ENCODE assay signal across 16 cellular contexts in the genomic region with DNA sequence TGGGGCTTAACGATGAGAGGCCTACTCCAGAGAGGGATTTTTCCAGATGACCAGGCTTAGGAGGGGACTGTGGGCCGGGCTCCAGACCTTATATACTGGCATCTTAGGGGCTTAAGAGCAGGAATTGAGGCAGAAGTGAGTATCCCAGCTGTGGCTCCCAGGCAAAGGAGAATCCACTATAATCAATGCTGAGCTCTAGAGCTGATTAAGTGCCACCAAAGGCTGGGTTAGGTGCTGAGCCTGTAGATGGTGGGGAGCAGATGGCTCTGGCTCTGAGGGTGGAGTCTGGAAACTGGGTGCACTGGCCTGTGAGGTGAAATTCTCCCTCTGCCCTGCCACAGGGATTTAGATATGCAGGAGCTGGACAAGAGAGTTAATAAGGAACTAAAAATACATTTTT. TPM values are rescaled to one million over a fixed set of nuclear protein-coding genes. Genes with fewer than 3 reads are reported as not detected.
A peak's percentile ranks its signal among the peaks of the same experiment; 100 is the strongest.
DNase-seq lines count a peak whose midpoint lies in the region; ATAC-seq, FAIRE-seq and TF ChIP-seq lines count a peak whose summit lies in the region.
"Had no signal": no experiment of that assay in that cellular context is flagged by ENCODE, and none has a peak within 500 bp of the region (broad histone marks: within the 10 kb centered on the region; RNA-seq: fewer than 3 reads in every experiment).

No MANE protein-coding gene starts in this region.

- no TSS peak for BruUV-seq in Panc1 (replicated peaks; lab: Mats Ljungman, UMichigan)

- peak overlapping the region; percentile 5; the same call in 1 of the 2 replicates for H2BK12ac ChIP-seq in H1 (ENCODE audit: low read depth, low read length)

- H3K4me1 ChIP-seq in Panc1 (ENCODE audit: control insufficient read depth, insufficient read depth, low read length): peaks cover 51% of the 10 kb centered on the region
- H3K4me1 ChIP-seq in H1 (replicated peaks in 1 of 4; ENCODE audit: control insufficient read depth in 3 of 4, insufficient read depth in 4 of 4, low read length in 3 of 4): peaks cover 0 to 10% (median 8%) of the 10 kb centered on the region in 4 experiments; a peak in 5 of 7 replicates
- H3K4me1 ChIP-seq in gastrocnemius medialis: peaks cover 40 to 52% of the 10 kb centered on the region in 2 donors
- peaks cover 9 to 12% of the 10 kb centered on the region in 2 donors for H3K4me1 ChIP-seq in aorta (ENCODE audit: control insufficient read depth in 1 of 2, insufficient read depth in 2 of 2, low read length in 2 of 2)

- no peak overlapping the region for H2BK20ac ChIP-seq in H1 (ENCODE audit: low read length)

- H3K4ac ChIP-seq in H1 (replicated peaks; ENCODE audit: insufficient read length, low read depth, low read length): no peak overlapping the region

- H3K4me3 ChIP-seq in Panc1 (ENCODE audit: low read depth in 2 of 2, low read length in 2 of 2) (no peak overlapping the region), H1 (ENCODE audit: extremely low read depth in 1 of 4, insufficient read depth in 2 of 4, low read depth in 3 of 4, low read length in 4 of 4) (no peak overlapping the region), gastrocnemius medialis (no peak overlapping the region), aorta (ENCODE audit: low read length in 2 of 2) (no peak overlapping the region)
- H3K4me3 ChIP-seq: GM23338, neural progenitor cell had no signal

- H3K23ac ChIP-seq in H1 (ENCODE audit: insufficient read length): no peak overlapping the region

- no peak overlapping the region for H2AK5ac ChIP-seq in H1 (ENCODE audit: low read depth, low read length)

- peak; percentile 52 for DNase-seq in activated CD4-positive, alpha-beta T cell treated with anti-CD3 and anti-CD28 coated beads, Interleukin-2, amount 10 ng/mL, durations not matched to agents 24 days and 14 days
- DNase-seq in activated CD4-positive, alpha-beta T cell treated with anti-CD3 and anti-CD28 coated beads for 4 hours: no peak
- DNase-seq in Panc1 (ENCODE audit: low read depth, low spot score) (no peak), H1 (ENCODE audit: low read depth in 1 of 2, low spot score in 2 of 2) (no peak), gastrocnemius medialis (no peak), HK-2 (ENCODE audit: unreplicated experiment) (no peak), aorta (no peak)
- DNase-seq: activated CD4-positive, alpha-beta T cell treated with anti-CD3 and anti-CD28 coated beads for 48 hours; islet precursor cell; NCI-H1436; stimulated activated CD4-positive, alpha-beta T cell treated with anti-CD3 and anti-CD28 coated beads, Interleukin-4, amount 100 ng/mL, for 4 hours had no signal

- H3K27ac Mint-ChIP-seq in activated CD4-positive, alpha-beta T cell treated with anti-CD3 and anti-CD28 coated beads, Interleukin-2, amount 10 ng/mL, durations not matched to agents 24 days and 14 days: peak overlapping the region; percentile 66
- H3K27ac Mint-ChIP-seq: GM23338, neural progenitor cell had no signal

- H4K91ac ChIP-seq in H1 (replicated peaks; ENCODE audit: insufficient read length, low read length): no peak overlapping the region

- in situ Hi-C loops in Panc1 (cut with HindIII; ENCODE audit: low pct_unique_long_range_greater_than_20kb, low sequenced_read_pairs) (no loop called here), gastrocnemius medialis (cut with MboI; ENCODE audit: low sequenced_read_pairs in 4 of 4) (no loop called here)

- TF ChIP-seq POLR2A in H1 (IDR thresholded peaks at IDR 0.05; ENCODE audit: control extremely low read depth in 1 of 2, low read depth in 2 of 2, low read length in 2 of 2): no peak
- TF ChIP-seq POLR2A in gastrocnemius medialis (IDR thresholded peaks at IDR 0.05): no peak

- no peak overlapping the region for H2BK120ac ChIP-seq in H1 (replicated peaks; ENCODE audit: low read depth, low read length)

- WGBS in H1 (ENCODE audit: extremely low coverage in 1 of 2, insufficient coverage in 1 of 2, insufficient read length in 1 of 2, insufficient replicate concordance in 2 of 2, low coverage in 1 of 2, low lambda C conversion rate in 2 of 2, missing lambda C conversion rate in 1 of 2), 2 experiments: 95% methylated on average over 2 of the region's 2 CpGs; no CpG with 5 or more reads in 1 of the 2 experiments
- 94% methylated on average over 2 of the region's 2 CpGs for WGBS in aorta, 2 donors

- no peak overlapping the region for H2BK5ac ChIP-seq in H1 (ENCODE audit: low read depth, low read length)

- 0 out of 2 replicates have a peak overlapping the region, but pooled peaks have one; percentile 62 for H4K8ac ChIP-seq in H1 (ENCODE audit: extremely low read depth, insufficient read depth, low read length)

- no peaks in the 10 kb centered on the region for H3K27me3 Mint-ChIP-seq in activated CD4-positive, alpha-beta T cell treated with anti-CD3 and anti-CD28 coated beads, Interleukin-2, amount 10 ng/mL, durations not matched to agents 24 days and 14 days

- H3K56ac ChIP-seq in H1 (replicated peaks; ENCODE audit: insufficient read length, low read depth, low read length): no peak overlapping the region

- no peaks in the 10 kb centered on the region for H3K9me3 Mint-ChIP-seq in activated CD4-positive, alpha-beta T cell treated with anti-CD3 and anti-CD28 coated beads, Interleukin-2, amount 10 ng/mL, durations not matched to agents 24 days and 14 days
- H3K9me3 Mint-ChIP-seq: GM23338, neural progenitor cell had no signal

- FAIRE-seq in H1 (lab: Jason Lieb, UNC): no peak
- FAIRE-seq: astrocyte, endometrium had no signal

- H2BK15ac ChIP-seq in H1 (ENCODE audit: low read length): no peak overlapping the region

- H3K27me3 ChIP-seq in Panc1 (ENCODE audit: control insufficient read depth, insufficient read depth, low read length): no peaks in the 10 kb centered on the region
- no peaks in the 10 kb centered on the region for H3K27me3 ChIP-seq in H1 (replicated peaks in 1 of 4; ENCODE audit: control insufficient read depth in 3 of 4, extremely low read depth in 1 of 4, insufficient read depth in 3 of 4, low read length in 3 of 4)
- no peaks in the 10 kb centered on the region for H3K27me3 ChIP-seq in gastrocnemius medialis
- no peaks in the 10 kb centered on the region for H3K27me3 ChIP-seq in aorta (ENCODE audit: control insufficient read depth in 1 of 2, insufficient read depth in 2 of 2, low read length in 1 of 2)
- H3K27me3 ChIP-seq: neural progenitor cell had no signal

- peaks cover 2% of the 10 kb centered on the region; the same call in 1 of the 2 replicates for H3K23me2 ChIP-seq in H1 (ENCODE audit: low read depth, low read length)

- H3K4me2 ChIP-seq in H1 (ENCODE audit: insufficient read depth in 1 of 2, low read depth in 2 of 2, low read length in 2 of 2): no peak overlapping the region
- H3K4me2 ChIP-seq: GM23338, neural progenitor cell had no signal

- no peak overlapping the region for H4K5ac ChIP-seq in H1 (ENCODE audit: insufficient read length, low read depth, low read length)

- no peaks in the 10 kb centered on the region for H3K79me2 ChIP-seq in H1 (ENCODE audit: control insufficient read depth in 1 of 2, insufficient read depth in 2 of 2, low read length in 2 of 2)

- intact Hi-C loops in activated CD4-positive, alpha-beta T cell treated with anti-CD3 and anti-CD28 coated beads, Interleukin-2, amount 10 ng/mL, durations not matched to agents 24 days and 14 days (cut with micrococcal nuclease): loop anchor here (2.0 kb wide), 2 partner anchors 15 to 17 kb away; no protein-coding TSS in a partner anchor
- intact Hi-C loops in Panc1 (cut with micrococcal nuclease; ENCODE audit: unreplicated experiment) (no loop called here), gastrocnemius medialis (cut with DNase I; ENCODE audit: low total_unique reads) (loop anchor here (2.0 kb wide), 1 partner anchor 61 kb away; a partner anchor contains a TSS), aorta (cut with DNase I) (no loop called here)

- TF ChIP-seq CTCF in Panc1 (IDR thresholded peaks at IDR 0.05): no peak
- TF ChIP-seq CTCF in H1 (IDR thresholded peaks at IDR 0.05; ENCODE audit: control extremely low read depth in 1 of 3, insufficient read depth in 1 of 3, low read depth in 1 of 3, low read length in 3 of 3): no peak
- no peak for TF ChIP-seq CTCF in gastrocnemius medialis (IDR thresholded peaks at IDR 0.05 in 4 of 5, conservative IDR thresholded peaks at IDR 0.05 in 1 of 5)

- ATAC-seq in Panc1 (no peak), gastrocnemius medialis (no peak), GM21381 (IDR thresholded peaks at IDR 0.05; ENCODE audit: unreplicated experiment) (no peak), aorta (ENCODE audit: low FRiP score) (no peak)

- no peaks in the 10 kb centered on the region for H3K79me1 ChIP-seq in H1 (ENCODE audit: low read depth, low read length)

- H3K4me1 Mint-ChIP-seq in activated CD4-positive, alpha-beta T cell treated with anti-CD3 and anti-CD28 coated beads, Interleukin-2, amount 10 ng/mL, durations not matched to agents 24 days and 14 days: peaks cover 58% of the 10 kb centered on the region

- no peaks in the 10 kb centered on the region for H3K9me3 ChIP-seq in Panc1 (ENCODE audit: control insufficient read depth, insufficient read depth, low read depth, low read length)
- no peaks in the 10 kb centered on the region for H3K9me3 ChIP-seq in H1 (ENCODE audit: insufficient read depth in 2 of 2, low read depth in 1 of 2, low read length in 1 of 2)
- H3K9me3 ChIP-seq in gastrocnemius medialis: no peaks in the 10 kb centered on the region
- no peaks in the 10 kb centered on the region for H3K9me3 ChIP-seq in aorta (ENCODE audit: control insufficient read depth, low read length)

- CTCF ChIA-PET in Panc1 (lab: Charles Lee): interaction anchor here (0.5 kb wide), 1 partner anchor 205 kb away, joined by 3 read pairs; no protein-coding TSS in a partner anchor
- CTCF ChIA-PET in H1 (lab: Charles Lee; ENCODE audit: partially characterized antibody): interaction anchor here (1.6 kb wide), 2 partner anchors 11 to 26 kb away, joined by 3 to 6 read pairs; no protein-coding TSS in a partner anchor

- H3K14ac ChIP-seq in H1 (ENCODE audit: insufficient read length): no peak overlapping the region

- H3K36me3 ChIP-seq in Panc1 (ENCODE audit: control insufficient read depth, insufficient read depth, low read length) (peaks cover 2% of the 10 kb centered on the region; the same call in 1 of the 2 replicates), H1 (ENCODE audit: control insufficient read depth in 2 of 4, insufficient read depth in 4 of 4, low read length in 3 of 4) (no peaks in the 10 kb centered on the region), gastrocnemius medialis (peaks cover 0 to 7% of the 10 kb centered on the region in 2 donors), aorta (ENCODE audit: control insufficient read depth in 1 of 2, insufficient read depth in 2 of 2, low read length in 1 of 2) (no peaks in the 10 kb centered on the region)
- H3K36me3 ChIP-seq: neural progenitor cell had no signal

- H3K18ac ChIP-seq in H1 (ENCODE audit: extremely low read depth, low read length): no peak overlapping the region

- H3K4me3 Mint-ChIP-seq in activated CD4-positive, alpha-beta T cell treated with anti-CD3 and anti-CD28 coated beads, Interleukin-2, amount 10 ng/mL, durations not matched to agents 24 days and 14 days: peak overlapping the region; percentile 34
- H3K4me3 Mint-ChIP-seq: GM23338, neural progenitor cell had no signal

- H3K27ac ChIP-seq in Panc1 (ENCODE audit: low read length) (peak overlapping the region; percentile 54; the same call in 1 of the 2 replicates), H1 (ENCODE audit: low read depth, low read length) (no peak overlapping the region), gastrocnemius medialis (peak overlapping the region; percentile 91 to 99 (median 96)), aorta (ENCODE audit: low read depth in 1 of 2, low read length in 2 of 2) (no peak overlapping the region)
- H3K27ac ChIP-seq: neural progenitor cell had no signal

- no peak for TF ChIP-seq EP300 in H1 (IDR thresholded peaks at IDR 0.05; ENCODE audit: borderline replicate concordance in 1 of 2, low read depth in 2 of 2, low read length in 2 of 2)

- peaks cover 17% of the 10 kb centered on the region for H3K36me3 Mint-ChIP-seq in activated CD4-positive, alpha-beta T cell treated with anti-CD3 and anti-CD28 coated beads, Interleukin-2, amount 10 ng/mL, durations not matched to agents 24 days and 14 days (ENCODE audit: low read depth)
- H3K36me3 Mint-ChIP-seq: neural progenitor cell had no signal

- POLR2A ChIA-PET in Panc1 (lab: Charles Lee): interaction anchor here (0.6 kb wide), 1 partner anchor 204 kb away, joined by 3 read pairs; no protein-coding TSS in a partner anchor
- POLR2A ChIA-PET in H1 (lab: Charles Lee; ENCODE audit: partially characterized antibody): no interaction called here

- no peaks in the 10 kb centered on the region for H4K20me1 ChIP-seq in H1 (replicated peaks in 1 of 2; ENCODE audit: control insufficient read depth in 1 of 2, insufficient read depth in 2 of 2, low read length in 2 of 2)

- no peak overlapping the region for H2AFZ ChIP-seq in H1 (ENCODE audit: low read length)
- H2AFZ ChIP-seq: GM23338, neural progenitor cell had no signal

- H3K9ac ChIP-seq in H1 (replicated peaks in 1 of 4; ENCODE audit: extremely low read depth in 1 of 4, low read depth in 3 of 4, low read length in 3 of 4): no peak overlapping the region
- H3K9ac ChIP-seq: neural progenitor cell had no signal

- TF ChIP-seq RAD21 in H1 (IDR thresholded peaks at IDR 0.05 in 1 of 2, conservative IDR thresholded peaks at IDR 0.05 in 1 of 2; ENCODE audit: low read depth in 2 of 2, low read length in 2 of 2): no peak

RNA-seq across cellular contexts. Expression of a gene that starts 23.2 kb away (rescaled TPM):
- 4.5 and 5.1 TPM in 2 replicates for total RNA-seq in activated CD4-positive, alpha-beta T cell treated with anti-CD3 and anti-CD28 coated beads, Interleukin-2, amount 10 ng/mL, durations not matched to agents 24 days and 14 days
- total RNA-seq in Panc1 (2021; ENCODE audit: unreplicated experiment) (25.1 TPM), gastrocnemius medialis (10 to 100 TPM; 21.9 to 42.0 (median 25.8) TPM), aorta (1 to 10 TPM; 7.1 to 8.3 TPM)
- 15.8 TPM for polyA plus RNA-seq in Panc1 (2012; ENCODE audit: insufficient read length)
- 1.3 and 1.5 TPM in 2 replicates for total RNA-seq in H1 (2021; fragmentation: NEBNext Ultra II Directional; extraction: Animal tissue kit (Norgen Biotek cat#: 25700))
- polyA plus RNA-seq in H1 (2011; rRNA removed) (1.5 TPM in 2 replicates), aorta (1 to 10 TPM; 1.7 to 2.5 TPM)
- polyA plus RNA-seq in H1 (2011; cell fraction: cytosol; rRNA removed): 1.4 TPM
- polyA plus RNA-seq in H1 (2011; cell fraction: nucleus; rRNA removed): 1.4 TPM
- 0.84 to 1.4 TPM (median 0.98 TPM) in 4 replicates for polyA plus RNA-seq in H1 (2012, experiment 1 of 2)
- polyA plus RNA-seq in H1 (2012, experiment 2 of 2): 0.89 TPM
- 0.61 TPM for polyA plus RNA-seq in H1 (2013, experiment 1 of 2)
- polyA plus RNA-seq in H1 (2013, experiment 2 of 2): 0.53 TPM
- 1.2 and 1.5 TPM in 2 replicates for polyA minus RNA-seq in H1 (2011; rRNA and poly(A)+ RNA removed)
- 1.1 TPM for polyA minus RNA-seq in H1 (2011; cell fraction: cytosol; rRNA and poly(A)+ RNA removed)
- polyA minus RNA-seq in H1 (2011; cell fraction: nucleus; rRNA and poly(A)+ RNA removed): 1.3 TPM

RNA-seq across cellular contexts. Expression of a gene that starts 46.4 kb away (rescaled TPM):
- total RNA-seq in activated CD4-positive, alpha-beta T cell treated with anti-CD3 and anti-CD28 coated beads, Interleukin-2, amount 10 ng/mL, durations not matched to agents 24 days and 14 days: 62.8 and 65.2 TPM in 2 replicates
- total RNA-seq in Panc1 (2021; ENCODE audit: unreplicated experiment) (47.1 TPM), gastrocnemius medialis (10 to 100 TPM in 3 of 4 donors, 1 to 10 TPM in 1; 7.5 to 17.9 (median 12.8) TPM), aorta (10 to 100 TPM; 26.8 to 36.8 TPM)
- polyA plus RNA-seq in Panc1 (2012; ENCODE audit: insufficient read length): 28.1 TPM
- total RNA-seq in H1 (2021; fragmentation: NEBNext Ultra II Directional; extraction: Animal tissue kit (Norgen Biotek cat#: 25700)): 51.5 and 53.7 TPM in 2 replicates
- polyA plus RNA-seq in H1 (2011; rRNA removed) (14.0 and 14.5 TPM in 2 replicates), aorta (10 to 100 TPM; 14.1 to 18.8 TPM)
- polyA plus RNA-seq in H1 (2011; cell fraction: cytosol; rRNA removed): 25.2 TPM
- polyA plus RNA-seq in H1 (2011; cell fraction: nucleus; rRNA removed): 16.0 TPM
- 38.1 to 42.1 TPM (median 41.5 TPM) in 4 replicates for polyA plus RNA-seq in H1 (2012, experiment 1 of 2)
- polyA plus RNA-seq in H1 (2012, experiment 2 of 2): 20.8 TPM
- polyA plus RNA-seq in H1 (2013, experiment 1 of 2): 34.7 TPM
- 30.5 TPM for polyA plus RNA-seq in H1 (2013, experiment 2 of 2)
- 21.4 and 21.5 TPM in 2 replicates for polyA minus RNA-seq in H1 (2011; rRNA and poly(A)+ RNA removed)
- 15.8 TPM for polyA minus RNA-seq in H1 (2011; cell fraction: cytosol; rRNA and poly(A)+ RNA removed)
- polyA minus RNA-seq in H1 (2011; cell fraction: nucleus; rRNA and poly(A)+ RNA removed): 11.5 TPM

Comparison
In these comparisons a context has a peak if more than half of its experiments do, and no peak if none do; other contexts are left out.
1. H3K27ac ChIP-seq: peak in Panc1 (single experiment) and gastrocnemius medialis (4 of 4); none in H1 (single experiment) and aorta (0 of 2).
2. intact Hi-C loops: an anchor here in activated CD4-positive, alpha-beta T cell treated with anti-CD3 and anti-CD28 coated beads, Interleukin-2, amount 10 ng/mL, durations not matched to agents 24 days and 14 days (2.0 kb wide) and gastrocnemius medialis (2.0 kb wide); none called in Panc1 and aorta.